Comparison of ENCODE assay signal across 12 cellular contexts in the genomic region with DNA sequence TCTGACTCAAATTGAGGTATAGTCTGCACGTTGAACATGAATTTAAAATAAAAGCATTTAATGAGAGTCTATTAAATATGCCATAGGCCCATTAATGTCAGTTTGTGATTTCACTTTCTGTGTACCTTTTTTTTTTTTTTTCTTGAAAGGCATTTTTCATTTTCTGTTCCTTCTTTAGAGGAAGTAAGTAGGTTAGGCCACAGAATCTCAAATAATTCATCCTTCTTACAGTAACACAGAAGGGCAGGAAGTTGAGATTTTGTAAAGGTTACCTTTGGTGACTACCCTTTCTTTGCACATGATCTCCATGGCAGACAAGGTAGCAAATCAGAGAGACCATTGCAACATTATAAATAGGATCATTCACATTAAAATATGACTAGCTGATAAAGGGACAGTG. TPM values are rescaled to one million over a fixed set of nuclear protein-coding genes. Genes with fewer than 3 reads are reported as not detected.
DNase-seq lines count a peak whose midpoint lies in the region; ATAC-seq and TF ChIP-seq lines count a peak whose summit lies in the region.
"Had no signal": no experiment of that assay in that cellular context is flagged by ENCODE, and none has a peak within 500 bp of the region (broad histone marks: within the 10 kb centered on the region; RNA-seq: fewer than 3 reads in every experiment).

No MANE protein-coding gene starts in this region.

- no peaks in the 10 kb centered on the region for H3K27me3 Mint-ChIP-seq in activated T-helper 17 cell treated with anti-CD3 and anti-CD28 coated beads, Interleukin-2, amount 50 U/mL, for 72 hours

- peak overlapping the region; percentile 44 for H3K27ac Mint-ChIP-seq in activated T-helper 17 cell treated with anti-CD3 and anti-CD28 coated beads, Interleukin-2, amount 50 U/mL, for 72 hours

- H3K4me3 Mint-ChIP-seq in activated T-helper 17 cell treated with anti-CD3 and anti-CD28 coated beads, Interleukin-2, amount 50 U/mL, for 72 hours = peak overlapping the region; percentile 68

- TF ChIP-seq POLR2A in lower leg skin (IDR thresholded peaks at IDR 0.05) = no peak

- TF ChIP-seq CTCF in lower leg skin (IDR thresholded peaks at IDR 0.05) = no peak

- WGBS in lower leg skin, 2 donors = 78 to 83% methylated on average over 1 of the region's 1 CpG

- no peak overlapping the region for H3K4me3 ChIP-seq in lower leg skin (ENCODE audit: low read depth, poor library complexity, severe bottlenecking)
- H3K4me3 ChIP-seq: upper lobe of right lung had no signal

- peaks cover 51% of the 10 kb centered on the region for H3K4me1 Mint-ChIP-seq in activated T-helper 17 cell treated with anti-CD3 and anti-CD28 coated beads, Interleukin-2, amount 50 U/mL, for 72 hours

- no peaks in the 10 kb centered on the region for H3K9me3 Mint-ChIP-seq in activated T-helper 17 cell treated with anti-CD3 and anti-CD28 coated beads, Interleukin-2, amount 50 U/mL, for 72 hours

- DNase-seq in lower leg skin (ENCODE audit: low spot score in 2 of 2) = no peak
- DNase-seq in COR-L47 (lab: John Stamatoyannopoulos, UW) = no peak
- no peak for DNase-seq in activated CD4-positive, alpha-beta T cell treated with anti-CD3 and anti-CD28 coated beads, Interleukin-2, amount 50 U/mL, for 4 hours
- DNase-seq in effector CD8-positive, alpha-beta T cell (lab: John Stamatoyannopoulos, UW) = no peak
- DNase-seq: DND-41; effector CD4-positive, alpha-beta T cell; OCI-M1; upper lobe of right lung had no signal

- ATAC-seq in GM18498 (IDR thresholded peaks at IDR 0.05; ENCODE audit: unreplicated experiment) (peak; percentile 86), GM19463 (IDR thresholded peaks at IDR 0.05; ENCODE audit: unreplicated experiment) (peak; percentile 68), HG03097 (IDR thresholded peaks at IDR 0.05; ENCODE audit: low FRiP score, unreplicated experiment) (peak; percentile 73)
- ATAC-seq in activated T-helper 17 cell treated with anti-CD3 and anti-CD28 coated beads, Interleukin-2, amount 50 U/mL, for 72 hours (replicated peaks) = peak; percentile 43
- ATAC-seq: upper lobe of right lung had no signal

- peaks cover 26% of the 10 kb centered on the region for H3K36me3 Mint-ChIP-seq in activated T-helper 17 cell treated with anti-CD3 and anti-CD28 coated beads, Interleukin-2, amount 50 U/mL, for 72 hours (ENCODE audit: low read depth)

- intact Hi-C loops in lower leg skin (cut with DNase I; ENCODE audit: low total_unique reads) = no loop called here

RNA-seq across cellular contexts. Expression of a gene that starts 9.6 kb away (rescaled TPM):
- total RNA-seq in activated T-helper 17 cell treated with anti-CD3 and anti-CD28 coated beads, Interleukin-2, amount 50 U/mL, for 72 hours = 1 to 10 TPM; 4.4 to 5.9 TPM
- total RNA-seq in lower leg skin = 10 to 100 TPM in 1 of 4 donors, 1 to 10 TPM in 3; 4.0 to 10.0 (median 5.9) TPM
